20 cellular contexts compared by ENCODE assay signal in the genomic region with DNA sequence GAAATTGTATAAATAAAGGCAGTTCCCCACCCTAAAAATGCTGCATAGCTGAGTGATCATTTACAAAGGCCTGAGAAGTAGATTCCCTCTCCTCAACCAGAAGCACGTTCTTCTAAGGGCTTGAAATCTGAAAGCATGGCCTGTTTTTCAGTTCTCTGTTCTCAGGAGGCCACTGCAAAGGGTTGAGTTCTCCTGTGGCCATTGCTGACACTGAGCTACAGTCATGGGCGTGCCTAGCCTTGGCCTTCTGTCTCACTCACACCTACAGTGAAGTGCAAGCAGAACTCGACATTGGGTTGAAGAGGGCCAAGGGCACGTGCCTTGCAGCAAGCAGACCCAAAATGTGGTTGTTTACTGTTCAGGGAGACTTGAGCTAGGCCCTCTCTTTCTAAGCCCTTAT.
A peak's percentile ranks its signal among the peaks of the same experiment; 100 is the strongest.
DNase-seq lines count a peak whose midpoint lies in the region; ATAC-seq, FAIRE-seq and TF ChIP-seq lines count a peak whose summit lies in the region.
"Had no signal": no experiment of that assay in that cellular context is flagged by ENCODE, and none has a peak within 500 bp of the region (broad histone marks: within the 10 kb centered on the region; RNA-seq: fewer than 3 reads in every experiment).

No MANE protein-coding gene starts in this region.

- H3K4me2 ChIP-seq in GM12878 (ENCODE audit: control insufficient read depth, insufficient read depth), result no peak overlapping the region
- H3K4me2 ChIP-seq: KMS-11 had no signal

- H3K9me3 Mint-ChIP-seq in activated CD4-positive, alpha-beta T cell treated with anti-CD3 and anti-CD28 coated beads, Interleukin-2, amount 10 ng/mL, durations not matched to agents 24 days and 14 days, result no peaks in the 10 kb centered on the region
- H3K9me3 Mint-ChIP-seq in endodermal cell, result peaks cover 15% of the 10 kb centered on the region

- H3K27me3 ChIP-seq in GM12878 (replicated peaks in 1 of 2; ENCODE audit: control insufficient read depth in 2 of 2, insufficient read depth in 2 of 2, low read length in 1 of 2) (no peaks in the 10 kb centered on the region), endodermal cell (ENCODE audit: control insufficient read depth, insufficient read depth, low read length, poor library complexity, severe bottlenecking) (no peaks in the 10 kb centered on the region)

- no peaks in the 10 kb centered on the region for H4K20me1 ChIP-seq in GM12878 (ENCODE audit: control insufficient read depth, insufficient read depth)

- H3K4me3 ChIP-seq in GM12878, result no peak overlapping the region
- H3K4me3 ChIP-seq in endodermal cell (ENCODE audit: low read length), result no peak overlapping the region

- H3K4me1 Mint-ChIP-seq in activated CD4-positive, alpha-beta T cell treated with anti-CD3 and anti-CD28 coated beads, Interleukin-2, amount 10 ng/mL, durations not matched to agents 24 days and 14 days, result no peaks in the 10 kb centered on the region
- H3K4me1 Mint-ChIP-seq in endodermal cell, result no peaks in the 10 kb centered on the region
- H3K4me1 Mint-ChIP-seq: B cell had no signal

- TF ChIP-seq CTCF in GM12878 (IDR thresholded peaks at IDR 0.05 in 2 of 3, conservative IDR thresholded peaks at IDR 0.05 in 1 of 3; ENCODE audit: control insufficient read depth in 2 of 3, extremely low read depth in 1 of 3, insufficient read depth in 1 of 3, low read depth in 3 of 3, low read length in 3 of 3) (no peak), endodermal cell (conservative IDR thresholded peaks at IDR 0.05) (no peak)

- no peaks in the 10 kb centered on the region; the same call in 2 of the 3 replicates for H3K9me3 ChIP-seq in GM12878 (replicated peaks; ENCODE audit: control insufficient read depth, insufficient read depth, low read length)
- H3K9me3 ChIP-seq in endodermal cell (ENCODE audit: control insufficient read depth, low read length), result peaks cover 7% of the 10 kb centered on the region

- no peak for TF ChIP-seq RAD21 in GM12878 (IDR thresholded peaks at IDR 0.05; ENCODE audit: insufficient read depth, low read depth, low read length)

- H3K36me3 ChIP-seq in GM12878 (ENCODE audit: control insufficient read depth in 2 of 2, insufficient read depth in 2 of 2, low read length in 1 of 2) (no peaks in the 10 kb centered on the region), endodermal cell (ENCODE audit: control insufficient read depth, insufficient read depth, low read length) (no peaks in the 10 kb centered on the region)

- H3K4me3 Mint-ChIP-seq in activated CD4-positive, alpha-beta T cell treated with anti-CD3 and anti-CD28 coated beads, Interleukin-2, amount 10 ng/mL, durations not matched to agents 24 days and 14 days, result no peak overlapping the region
- no peak overlapping the region for H3K4me3 Mint-ChIP-seq in endodermal cell
- H3K4me3 Mint-ChIP-seq: B cell had no signal

- H3K27me3 Mint-ChIP-seq in activated CD4-positive, alpha-beta T cell treated with anti-CD3 and anti-CD28 coated beads, Interleukin-2, amount 10 ng/mL, durations not matched to agents 24 days and 14 days, result no peaks in the 10 kb centered on the region
- no peaks in the 10 kb centered on the region for H3K27me3 Mint-ChIP-seq in endodermal cell (ENCODE audit: insufficient read depth)
- H3K27me3 Mint-ChIP-seq: B cell had no signal

- no TSS peak for BruUV-seq in GM12878 (replicated peaks; lab: Mats Ljungman, UMichigan)

- H3K36me3 Mint-ChIP-seq in activated CD4-positive, alpha-beta T cell treated with anti-CD3 and anti-CD28 coated beads, Interleukin-2, amount 10 ng/mL, durations not matched to agents 24 days and 14 days (ENCODE audit: low read depth), result no peaks in the 10 kb centered on the region
- H3K36me3 Mint-ChIP-seq in endodermal cell (ENCODE audit: low read depth), result peaks cover 2% of the 10 kb centered on the region

- POLR2A ChIA-PET in GM12878 (lab: Charles Lee), result no interaction called here

- no peak for TF ChIP-seq EP300 in GM12878 (IDR thresholded peaks at IDR 0.05; ENCODE audit: borderline replicate concordance in 1 of 2, control insufficient read depth in 1 of 2, low read depth in 2 of 2, low read length in 2 of 2)

- H3K9ac ChIP-seq in GM12878 (ENCODE audit: control insufficient read depth, insufficient read depth, low read length), result no peak overlapping the region
- no peak overlapping the region for H3K9ac ChIP-seq in endodermal cell (ENCODE audit: extremely low read depth, low read length, poor library complexity, severe bottlenecking)
- H3K9ac ChIP-seq: KMS-11 had no signal

- H3K4me1 ChIP-seq in GM12878 (ENCODE audit: control insufficient read depth, insufficient read depth, low read length), result no peaks in the 10 kb centered on the region
- no peaks in the 10 kb centered on the region for H3K4me1 ChIP-seq in endodermal cell (ENCODE audit: control insufficient read depth, insufficient read depth, low read length)

- H3K79me2 ChIP-seq in GM12878 (ENCODE audit: control insufficient read depth, insufficient read depth, low read length), result no peaks in the 10 kb centered on the region

- CTCF ChIA-PET in GM12878 (lab: Yijun Ruan, JAX), result interaction anchor here (0.6 kb wide), 1 partner anchor 15 kb away, joined by 3 read pairs; no protein-coding TSS in a partner anchor

- ATAC-seq in HG02798 (IDR thresholded peaks at IDR 0.05; ENCODE audit: poor library complexity, unreplicated experiment) (peak; percentile 55), GM12878 (peak; percentile 52), HG03039 (IDR thresholded peaks at IDR 0.05; ENCODE audit: unreplicated experiment) (no peak), HG02884 (IDR thresholded peaks at IDR 0.05; ENCODE audit: unreplicated experiment) (no peak)
- ATAC-seq: HCT116, PC-3 had no signal

- in situ Hi-C loops in GM12878 (cut with MboI), result no loop called here

- RAD21 ChIA-PET in GM12878 (lab: Charles Lee; ENCODE audit: unreplicated experiment), result no interaction called here

- SMC1A ChIA-PET in GM12878 (lab: Charles Lee; ENCODE audit: uncharacterized antibody, unreplicated experiment), result no interaction called here

- peak; percentile 37 for DNase-seq in activated CD4-positive, alpha-beta T cell treated with anti-CD3 and anti-CD28 coated beads, Interleukin-2, amount 10 ng/mL, durations not matched to agents 24 days and 14 days
- DNase-seq in activated CD4-positive, alpha-beta T cell treated with anti-CD3 and anti-CD28 coated beads for 1 hour, result no peak
- DNase-seq in GM12878 (ENCODE audit: low read depth, low spot score) (no peak), endodermal cell (no peak), COLO829 (ENCODE audit: low spot score) (no peak)
- DNase-seq: COR-L47, NCI-H187 treated with DMSO at 0.1 percent for 48 hours, NCI-H524 treated with DMSO at 0.1 percent for 48 hours, PC-3, RPMI8226, SIG-M5 had no signal

- no peak for FAIRE-seq in GM12878 (lab: Jason Lieb, UNC)
- FAIRE-seq: G401.6 had no signal

- H2AFZ ChIP-seq in GM12878 (ENCODE audit: control insufficient read depth, low read depth, low read length), result no peak overlapping the region

- WGBS in GM12878 (ENCODE audit: insufficient coverage, insufficient replicate concordance, low lambda C conversion rate, missing lambda C conversion rate), result 0% methylated on average over 4 of the region's 4 CpGs
- 94 to 100% methylated on average over 1 to 4 of the region's 4 CpGs for WGBS in endodermal cell (ENCODE audit: insufficient coverage in 1 of 2, insufficient read length in 1 of 2), 2 experiments

- TF ChIP-seq POLR2A in GM12878 (IDR thresholded peaks at IDR 0.05; ENCODE audit: low read depth, low read length), result no peak

- H3K27ac ChIP-seq in GM12878 (ENCODE audit: control insufficient read depth, insufficient read depth), result no peak overlapping the region
- no peak overlapping the region for H3K27ac ChIP-seq in endodermal cell (ENCODE audit: low read depth, low read length)
- H3K27ac ChIP-seq: 22Rv1, HL-60, KMS-11 had no signal

- intact Hi-C loops in activated CD4-positive, alpha-beta T cell treated with anti-CD3 and anti-CD28 coated beads, Interleukin-2, amount 10 ng/mL, durations not matched to agents 24 days and 14 days (cut with micrococcal nuclease), result no loop called here
- intact Hi-C loops in GM12878 (cut with micrococcal nuclease; ENCODE audit: unreplicated experiment), result no loop called here

- H3K27ac Mint-ChIP-seq in activated CD4-positive, alpha-beta T cell treated with anti-CD3 and anti-CD28 coated beads, Interleukin-2, amount 10 ng/mL, durations not matched to agents 24 days and 14 days, result no peak overlapping the region
- H3K27ac Mint-ChIP-seq in endodermal cell, result no peak overlapping the region
- H3K27ac Mint-ChIP-seq: B cell had no signal

TF ChIP-seq in GM12878, 131 proteins besides CTCF, POLR2A, EP300 and RAD21 (continues in another document):
- TF ChIP-seq SREBF2 (IDR thresholded peaks at IDR 0.05; ENCODE audit: low read length) (no peak), BACH1 (IDR thresholded peaks at IDR 0.05; ENCODE audit: borderline replicate concordance) (no peak)
- TF ChIP-seq, protein P1, sequence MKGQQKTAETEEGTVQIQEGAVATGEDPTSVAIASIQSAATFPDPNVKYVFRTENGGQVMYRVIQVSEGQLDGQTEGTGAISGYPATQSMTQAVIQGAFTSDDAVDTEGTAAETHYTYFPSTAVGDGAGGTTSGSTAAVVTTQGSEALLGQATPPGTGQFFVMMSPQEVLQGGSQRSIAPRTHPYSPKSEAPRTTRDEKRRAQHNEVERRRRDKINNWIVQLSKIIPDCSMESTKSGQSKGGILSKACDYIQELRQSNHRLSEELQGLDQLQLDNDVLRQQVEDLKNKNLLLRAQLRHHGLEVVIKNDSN (IDR thresholded peaks at IDR 0.05; ENCODE audit: borderline replicate concordance, extremely low read length, insufficient read depth, low read depth, low read length), result no peak
- TF ChIP-seq, protein P2, sequence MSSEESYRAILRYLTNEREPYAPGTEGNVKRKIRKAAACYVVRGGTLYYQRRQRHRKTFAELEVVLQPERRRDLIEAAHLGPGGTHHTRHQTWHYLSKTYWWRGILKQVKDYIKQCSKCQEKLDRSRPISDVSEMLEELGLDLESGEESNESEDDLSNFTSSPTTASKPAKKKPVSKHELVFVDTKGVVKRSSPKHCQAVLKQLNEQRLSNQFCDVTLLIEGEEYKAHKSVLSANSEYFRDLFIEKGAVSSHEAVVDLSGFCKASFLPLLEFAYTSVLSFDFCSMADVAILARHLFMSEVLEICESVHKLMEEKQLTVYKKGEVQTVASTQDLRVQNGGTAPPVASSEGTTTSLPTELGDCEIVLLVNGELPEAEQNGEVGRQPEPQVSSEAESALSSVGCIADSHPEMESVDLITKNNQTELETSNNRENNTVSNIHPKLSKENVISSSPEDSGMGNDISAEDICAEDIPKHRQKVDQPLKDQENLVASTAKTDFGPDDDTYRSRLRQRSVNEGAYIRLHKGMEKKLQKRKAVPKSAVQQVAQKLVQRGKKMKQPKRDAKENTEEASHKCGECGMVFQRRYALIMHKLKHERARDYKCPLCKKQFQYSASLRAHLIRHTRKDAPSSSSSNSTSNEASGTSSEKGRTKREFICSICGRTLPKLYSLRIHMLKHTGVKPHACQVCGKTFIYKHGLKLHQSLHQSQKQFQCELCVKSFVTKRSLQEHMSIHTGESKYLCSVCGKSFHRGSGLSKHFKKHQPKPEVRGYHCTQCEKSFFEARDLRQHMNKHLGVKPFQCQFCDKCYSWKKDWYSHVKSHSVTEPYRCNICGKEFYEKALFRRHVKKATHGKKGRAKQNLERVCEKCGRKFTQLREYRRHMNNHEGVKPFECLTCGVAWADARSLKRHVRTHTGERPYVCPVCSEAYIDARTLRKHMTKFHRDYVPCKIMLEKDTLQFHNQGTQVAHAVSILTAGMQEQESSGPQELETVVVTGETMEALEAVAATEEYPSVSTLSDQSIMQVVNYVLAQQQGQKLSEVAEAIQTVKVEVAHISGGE (CRISPR knock-in tag; IDR thresholded peaks at IDR 0.05), result no peak

Comparison
In these comparisons a context has a peak if more than half of its experiments do, and no peak if none do; other contexts are left out.
1. ATAC-seq: peak in HG02798 (single experiment) and GM12878 (single experiment); none in HG03039 (single experiment) and HG02884 (single experiment).